8 cellular contexts compared by ENCODE assay signal in genomic region chr10:113108180-113108835, GRCh38.
DNase-seq lines count a peak whose midpoint lies in the region; ATAC-seq and TF ChIP-seq lines count a peak whose summit lies in the region.

No MANE protein-coding gene starts in this region.

- no peaks in the 10 kb centered on the region for H3K36me3 ChIP-seq in WERI-Rb-1

- no peak for ATAC-seq in HG02970 (IDR thresholded peaks at IDR 0.05; ENCODE audit: low FRiP score, unreplicated experiment)

- no peaks in the 10 kb centered on the region for H3K9me3 ChIP-seq in WERI-Rb-1 (ENCODE audit: severe bottlenecking)

- no peak overlapping the region for H3K27ac ChIP-seq in WERI-Rb-1

- no peak overlapping the region for H3K4me3 ChIP-seq in WERI-Rb-1 (ENCODE audit: low read depth, low read length)
- H3K4me3 ChIP-seq in fibroblast of villous mesenchyme (ENCODE audit: low read depth, low read length) = no peak overlapping the region

- H3K27me3 ChIP-seq in WERI-Rb-1 (ENCODE audit: insufficient read depth, low read depth, severe bottlenecking) = no peaks in the 10 kb centered on the region

- peak; percentile 3 for DNase-seq in activated T-cell treated with anti-CD3 and anti-CD28 coated beads for 1 hour (ENCODE audit: low read depth)
- no peak for DNase-seq in activated T-cell treated with anti-CD3 and anti-CD28 coated beads for 4 hours
- DNase-seq in WERI-Rb-1 = peak; percentile 54
- DNase-seq in fibroblast of villous mesenchyme (ENCODE audit: low read depth) = no peak
- DNase-seq in stimulated activated CD4-positive, alpha-beta T cell treated with anti-CD3 and anti-CD28 coated beads, Interleukin-4, amount 100 ng/mL, for 24 hours = peak; percentile 15
- DNase-seq in NCI-H226 = no peak
- no peak for DNase-seq in occipital lobe (lab: John Stamatoyannopoulos, UW)

- TF ChIP-seq CTCF in WERI-Rb-1 (IDR thresholded peaks at IDR 0.05; ENCODE audit: low read depth, low read length) (peak; percentile 76), fibroblast of villous mesenchyme (IDR thresholded peaks at IDR 0.05; ENCODE audit: insufficient read depth, low read depth, low read length) (peak; percentile 57)

Comparison
In these comparisons a context has a peak if more than half of its experiments do, and no peak if none do; other contexts are left out.
1. DNase-seq: peak in activated T-cell treated with anti-CD3 and anti-CD28 coated beads for 1 hour (single experiment), WERI-Rb-1 (single experiment) and stimulated activated CD4-positive, alpha-beta T cell treated with anti-CD3 and anti-CD28 coated beads, Interleukin-4, amount 100 ng/mL, for 24 hours (single experiment); none in activated T-cell treated with anti-CD3 and anti-CD28 coated beads for 4 hours (single experiment), fibroblast of villous mesenchyme (single experiment), NCI-H226 (single experiment) and occipital lobe (single experiment).